In genomic region chr14:77119852-77120251, GRCh38 we compare ENCODE assay signal across 21 cellular contexts. TPM values are rescaled to one million over a fixed set of nuclear protein-coding genes. Genes with fewer than 3 reads are reported as not detected.
A peak's percentile ranks its signal among the peaks of the same experiment; 100 is the strongest.
DNase-seq lines count a peak whose midpoint lies in the region; ATAC-seq and TF ChIP-seq lines count a peak whose summit lies in the region.
"Had no signal": no experiment of that assay in that cellular context is flagged by ENCODE, and none has a peak within 500 bp of the region (broad histone marks: within the 10 kb centered on the region; RNA-seq: fewer than 3 reads in every experiment).

No MANE protein-coding gene starts in this region.

- H3K9me2 ChIP-seq in Karpas-422 (replicated peaks; ENCODE audit: insufficient read depth, low read length), result no peaks in the 10 kb centered on the region

- H4K20me1 ChIP-seq in Karpas-422 (ENCODE audit: insufficient read depth, low read depth, low read length), result peaks cover 44% of the 10 kb centered on the region

- no peak overlapping the region for H3K4me3 ChIP-seq in Karpas-422 (ENCODE audit: low read length)
- H3K4me3 ChIP-seq in gastrocnemius medialis, result no peak overlapping the region
- H3K4me3 ChIP-seq: mucosa of descending colon, ovary, smooth muscle cell, thyroid gland had no signal

- intact Hi-C loops in gastrocnemius medialis (cut with DNase I; ENCODE audit: low total_unique reads), result no loop called here
- intact Hi-C loops in sciatic nerve (cut with DNase I), result no loop called here

- no peaks in the 10 kb centered on the region for H3K9me3 ChIP-seq in Karpas-422 (ENCODE audit: low read length)
- no peaks in the 10 kb centered on the region for H3K9me3 ChIP-seq in gastrocnemius medialis
- H3K9me3 ChIP-seq: mucosa of descending colon, ovary, thyroid gland had no signal

- no peak for TF ChIP-seq CTCF in gastrocnemius medialis (IDR thresholded peaks at IDR 0.05 in 4 of 5, conservative IDR thresholded peaks at IDR 0.05 in 1 of 5)

- DNase-seq in DMS79 treated with DMSO at 0.1 percent for 48 hours (lab: John Stamatoyannopoulos, UW) (peak; percentile 30), DMS79 (lab: John Stamatoyannopoulos, UW) (no peak), Karpas-422 (no peak), cerebellar cortex (ENCODE audit: low spot score) (peak; percentile 41), gastrocnemius medialis (no peak), NCI-H128 (lab: John Stamatoyannopoulos, UW; ENCODE audit: unreplicated experiment) (no peak), sciatic nerve (ENCODE audit: low spot score) (no peak)
- DNase-seq: activated CD8-positive, alpha-beta memory T cell treated with anti-CD3 and anti-CD28 coated beads, Interleukin-2, amount 50 U/mL, for 48 hours; C1 segment of cervical spinal cord; DMS53; hippocampal formation; Kasumi-1; kidney glomerular epithelial cell; mucosa of descending colon; NCI-H1105 treated with DMSO at 0.1 percent for 48 hours; ovary; thyroid gland; WERI-Rb-1 had no signal

- in situ Hi-C loops in gastrocnemius medialis (cut with MboI; ENCODE audit: low sequenced_read_pairs in 4 of 4), result loop anchor here in 1 of 4 donors (25.0 kb wide), 1 partner anchor 342 kb away; the partner anchor contains the start of genes AHSA1 and VIPAS39

- no peak overlapping the region for H2AFZ ChIP-seq in Karpas-422 (ENCODE audit: low read length)

- H3K4me2 ChIP-seq in Karpas-422 (ENCODE audit: low read depth, low read length, poor library complexity, severe bottlenecking), result peak overlapping the region; percentile 1
- H3K4me2 ChIP-seq: smooth muscle cell had no signal

- peaks cover 46% of the 10 kb centered on the region for H3K4me1 ChIP-seq in Karpas-422 (ENCODE audit: low read length)
- H3K4me1 ChIP-seq in gastrocnemius medialis, result peaks cover 72 to 74% of the 10 kb centered on the region in 2 donors

- no peaks in the 10 kb centered on the region for H3K79me2 ChIP-seq in Karpas-422 (ENCODE audit: low read length)

- H3K36me3 ChIP-seq in Karpas-422 (ENCODE audit: insufficient read depth, low read length), result 0 out of 2 replicates have a peak, but pooled peaks cover 6% of the 10 kb centered on the region
- peaks cover 0 to 14% of the 10 kb centered on the region in 2 donors for H3K36me3 ChIP-seq in gastrocnemius medialis
- H3K36me3 ChIP-seq: ovary had no signal

- no peak for TF ChIP-seq POLR2A in gastrocnemius medialis (IDR thresholded peaks at IDR 0.05)

- no peak overlapping the region for H3K27ac ChIP-seq in Karpas-422 (ENCODE audit: low read length)
- H3K27ac ChIP-seq in gastrocnemius medialis, result peak overlapping the region; percentile 74 to 99 (median 90)
- H3K27ac ChIP-seq: 22Rv1, WERI-Rb-1 had no signal

- no peaks in the 10 kb centered on the region; the same call in 1 of the 2 replicates for H3K27me3 ChIP-seq in Karpas-422 (ENCODE audit: low read length)
- no peaks in the 10 kb centered on the region for H3K27me3 ChIP-seq in gastrocnemius medialis
- H3K27me3 ChIP-seq: ovary, thyroid gland had no signal

- ATAC-seq in gastrocnemius medialis, result no peak
- no peak for ATAC-seq in sciatic nerve
- no peak for ATAC-seq in GM19455 (IDR thresholded peaks at IDR 0.05; ENCODE audit: unreplicated experiment)
- ATAC-seq: mucosa of descending colon had no signal

- H3K9ac ChIP-seq in Karpas-422 (ENCODE audit: low read length), result no peak overlapping the region

RNA-seq across cellular contexts. Expression of gene ZDHHC22, which starts 21.7 kb away (rescaled TPM):
- not detected in 2 replicates for total RNA-seq in Karpas-422 (2014; rRNA removed; shearing (Covaris generic); ENCODE audit: low replicate concordance)
- total RNA-seq in gastrocnemius medialis (not detected), sciatic nerve (not detected)
- total RNA-seq: ovary, smooth muscle cell, thyroid gland had no signal

RNA-seq across cellular contexts. Expression of gene CIPC, which starts 21.8 kb away (rescaled TPM):
- 34.0 and 47.0 TPM in 2 replicates for total RNA-seq in Karpas-422 (2014; rRNA removed; shearing (Covaris generic); ENCODE audit: low replicate concordance)
- total RNA-seq in gastrocnemius medialis (100 to 1,000 TPM; 114 to 178 (median 120) TPM), sciatic nerve (39.5 TPM)

Comparison
In these comparisons a context has a peak if more than half of its experiments do, and no peak if none do; other contexts are left out.
1. DNase-seq: peak in DMS79 treated with DMSO at 0.1 percent for 48 hours (single experiment) and cerebellar cortex (single experiment); none in DMS79 (single experiment), Karpas-422 (single experiment), gastrocnemius medialis (0 of 2), NCI-H128 (single experiment) and sciatic nerve (single experiment).